ENCODE assay signal across 2 cellular contexts in the genomic region with DNA sequence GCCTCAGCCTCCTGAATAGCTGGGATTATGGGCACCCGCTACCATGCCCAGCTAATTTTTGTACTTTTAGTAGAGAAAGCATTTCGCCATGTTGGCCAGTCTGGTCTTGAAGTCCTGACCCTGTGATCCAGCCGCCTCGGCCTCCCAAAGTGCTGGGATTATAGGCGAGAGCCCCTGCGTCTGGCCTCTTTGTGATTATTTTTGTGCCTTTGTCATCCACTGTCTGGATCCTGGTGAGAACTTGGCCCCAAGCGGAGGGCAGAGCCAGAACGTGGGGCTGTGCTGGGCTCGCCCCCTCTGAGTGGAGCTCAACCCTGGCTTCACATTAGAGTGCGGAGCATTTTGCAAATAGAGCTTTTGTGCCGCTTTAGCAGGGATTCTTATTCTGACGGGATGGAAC. TPM values are rescaled to one million over a fixed set of nuclear protein-coding genes. Genes with fewer than 3 reads are reported as not detected.
"Had no signal": no experiment of that assay in that cellular context is flagged by ENCODE, and none has a peak within 500 bp of the region (broad histone marks: within the 10 kb centered on the region; RNA-seq: fewer than 3 reads in every experiment).

No MANE protein-coding gene starts in this region.

RNA-seq across cellular contexts. Expression of a gene that starts 47.6 kb away (rescaled TPM):
- total RNA-seq: MCF 10A, NCI-H460 had no signal
